1 cellular context compared by ENCODE assay signal in genomic region chr12:111010061-111010460, GRCh38.
TF ChIP-seq lines count a peak whose summit lies in the region.

No MANE protein-coding gene starts in this region.

TF ChIP-seq in HepG2, 621 proteins besides CTCF, POLR2A, EP300 and RAD21:
- TF ChIP-seq NR0B2 (CRISPR knock-in tag; IDR thresholded peaks at IDR 0.05), result no peak
- no peak for TF ChIP-seq CENPBD1 (CRISPR knock-in tag; IDR thresholded peaks at IDR 0.05; ENCODE audit: borderline replicate concordance, low read depth)
- TF ChIP-seq ESRRA (CRISPR knock-in tag; IDR thresholded peaks at IDR 0.05; ENCODE audit: low read depth), result no peak
- no peak for TF ChIP-seq MAFG (CRISPR knock-in tag; IDR thresholded peaks at IDR 0.05)
- TF ChIP-seq ZNF256 (CRISPR knock-in tag; conservative IDR thresholded peaks at IDR 0.05), result no peak
- TF ChIP-seq ZNF7 (CRISPR knock-in tag; IDR thresholded peaks at IDR 0.05), result peak; percentile 78
- TF ChIP-seq PREB (CRISPR knock-in tag; IDR thresholded peaks at IDR 0.05), result no peak
- no peak for TF ChIP-seq SNAPC5 (CRISPR knock-in tag; IDR thresholded peaks at IDR 0.05; ENCODE audit: borderline replicate concordance)
